In genomic region chr2:147017976-147018645, GRCh38 we compare ENCODE assay signal across 15 cellular contexts.
"Had no signal": no experiment of that assay in that cellular context is flagged by ENCODE, and none has a peak within 500 bp of the region (broad histone marks: within the 10 kb centered on the region; RNA-seq: fewer than 3 reads in every experiment).

No MANE protein-coding gene starts in this region.

- DNase-seq: caudate nucleus; effector CD4-positive, alpha-beta T cell; gastrocnemius medialis; left ventricle myocardium inferior; lower lobe of right lung; mesendoderm; naive thymus-derived CD8-positive, alpha-beta T cell; posterior cingulate gyrus; small intestine; stimulated activated CD4-positive, alpha-beta T cell treated with anti-CD3 and anti-CD28 coated beads, Interleukin-12 subunit alpha, Interleukin-12 subunit beta, amount 100 ng/mL, for 4 hours; stimulated activated naive CD4-positive, alpha-beta T cell treated with Interleukin-2 at 50 U/mL for 16 hours had no signal

- H3K9me3 ChIP-seq: lower lobe of right lung, neutrophil had no signal

- H3K36me3 ChIP-seq: gastrocnemius medialis, left ventricle myocardium inferior, lower lobe of right lung, neutrophil, right atrium auricular region had no signal

- H3K27ac ChIP-seq: coronary artery, gastrocnemius medialis, left ventricle myocardium inferior, lower lobe of right lung, neutrophil, right atrium auricular region had no signal

- H3K27me3 ChIP-seq: gastrocnemius medialis, neutrophil, right atrium auricular region had no signal

- ATAC-seq: esophagus mucosa; gastrocnemius medialis; lower lobe of right lung; naive thymus-derived CD8-positive, alpha-beta T cell had no signal

- H3K4me1 ChIP-seq: gastrocnemius medialis, left ventricle myocardium inferior, lower lobe of right lung, right atrium auricular region had no signal

- H3K4me3 ChIP-seq: coronary artery, gastrocnemius medialis, left ventricle myocardium inferior, lower lobe of right lung, right atrium auricular region had no signal
